18 cellular contexts compared by ENCODE assay signal in the genomic region with DNA sequence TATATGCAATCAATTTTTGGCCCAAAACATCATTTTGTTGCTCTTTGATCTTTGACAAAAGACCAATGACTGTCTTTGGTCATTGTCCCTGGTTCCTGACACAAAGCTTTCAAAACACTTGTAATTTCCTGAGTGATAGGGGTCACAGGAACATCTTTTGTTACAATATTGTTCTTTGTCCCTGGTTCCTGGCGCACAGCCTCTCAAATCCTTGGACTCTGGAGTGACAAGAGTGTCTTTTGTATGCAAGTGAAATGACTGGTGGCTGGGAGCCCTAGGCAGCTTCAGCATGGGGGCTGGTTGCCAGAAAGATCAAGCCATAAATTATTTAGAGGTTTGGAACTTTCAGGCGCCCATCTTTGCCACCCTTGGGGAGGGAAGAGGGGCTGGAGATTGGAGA. TPM values are rescaled to one million over a fixed set of nuclear protein-coding genes. Genes with fewer than 3 reads are reported as not detected.
"Had no signal": no experiment of that assay in that cellular context is flagged by ENCODE, and none has a peak within 500 bp of the region (broad histone marks: within the 10 kb centered on the region; RNA-seq: fewer than 3 reads in every experiment).

No MANE protein-coding gene starts in this region.

- DNase-seq: activated CD4-positive, alpha-beta T cell treated with anti-CD3 and anti-CD28 coated beads for 1 hour; activated CD4-positive, alpha-beta T cell treated with anti-CD3 and anti-CD28 coated beads, Interleukin-2, amount 50 U/mL, for 4 hours; activated naive CD4-positive, alpha-beta T cell treated with anti-CD3 and anti-CD28 coated beads for 36 hours; central memory CD4-positive, alpha-beta T cell; effector CD4-positive, alpha-beta T cell; mesendoderm; stimulated activated CD4-positive, alpha-beta T cell treated with anti-CD3 and anti-CD28 coated beads, Interleukin-12 subunit alpha, Interleukin-12 subunit beta, amount 100 ng/mL, for 4 hours; stimulated activated CD4-positive, alpha-beta T cell treated with anti-CD3 and anti-CD28 coated beads, Interleukin-2, amount 100 ng/mL, for 24 hours; T-helper 1 cell; T1000; transverse colon had no signal

- ATAC-seq: activated T-helper 17 cell treated with anti-CD3 and anti-CD28 coated beads, Interleukin-2, amount 50 U/mL, for 72 hours; stimulated activated effector memory CD8-positive, alpha-beta T cell treated with anti-CD3 and anti-CD28 coated beads, Interleukin-12 subunit alpha, Interleukin-12 subunit beta, amount 100 ng/mL, for 72 hours had no signal

- H3K9me3 ChIP-seq: vagina had no signal

- H3K4me1 ChIP-seq: esophagus muscularis mucosa, transverse colon, vagina had no signal

- H3K36me3 ChIP-seq: esophagus muscularis mucosa, transverse colon, vagina had no signal

- H3K27ac ChIP-seq: coronary artery, esophagus muscularis mucosa, transverse colon, vagina, VCaP had no signal

- H3K4me3 ChIP-seq: coronary artery, esophagus muscularis mucosa, transverse colon, vagina had no signal

- H3K27me3 ChIP-seq: transverse colon, vagina had no signal

RNA-seq across cellular contexts. Expression of a gene that starts 53.9 kb away (rescaled TPM):
- total RNA-seq: glomerular endothelial cell, vagina had no signal
